In genomic region chr15:89587955-89588354, GRCh38 we compare ENCODE assay signal across 2 cellular contexts.
A peak's percentile ranks its signal among the peaks of the same experiment; 100 is the strongest.
TF ChIP-seq lines count a peak whose summit lies in the region.

No MANE protein-coding gene starts in this region.

TF ChIP-seq in HepG2, 621 proteins besides CTCF, POLR2A, EP300 and RAD21:
- TF ChIP-seq CREB1 (IDR thresholded peaks at IDR 0.05) (0 out of 2 replicates have a peak, but pooled peaks have one; percentile 19), CREB1 (CRISPR knock-in tag; IDR thresholded peaks at IDR 0.05) (no peak), ATF7 (IDR thresholded peaks at IDR 0.05) (peak; percentile 65), ATF7 (CRISPR knock-in tag; IDR thresholded peaks at IDR 0.05) (no peak), SMARCC2 (IDR thresholded peaks at IDR 0.05) (no peak), ZBTB2 (CRISPR knock-in tag; IDR thresholded peaks at IDR 0.05; ENCODE audit: low read depth) (no peak), ZNF550 (CRISPR knock-in tag; IDR thresholded peaks at IDR 0.05; ENCODE audit: borderline replicate concordance) (no peak), DNMT1 (CRISPR knock-in tag; IDR thresholded peaks at IDR 0.05) (no peak), ZBTB7B (CRISPR knock-in tag; IDR thresholded peaks at IDR 0.05) (no peak), ZNF709 (CRISPR knock-in tag; IDR thresholded peaks at IDR 0.05) (no peak), ZFX (CRISPR knock-in tag; IDR thresholded peaks at IDR 0.05; ENCODE audit: low read depth) (no peak)
- TF ChIP-seq, protein P1, sequence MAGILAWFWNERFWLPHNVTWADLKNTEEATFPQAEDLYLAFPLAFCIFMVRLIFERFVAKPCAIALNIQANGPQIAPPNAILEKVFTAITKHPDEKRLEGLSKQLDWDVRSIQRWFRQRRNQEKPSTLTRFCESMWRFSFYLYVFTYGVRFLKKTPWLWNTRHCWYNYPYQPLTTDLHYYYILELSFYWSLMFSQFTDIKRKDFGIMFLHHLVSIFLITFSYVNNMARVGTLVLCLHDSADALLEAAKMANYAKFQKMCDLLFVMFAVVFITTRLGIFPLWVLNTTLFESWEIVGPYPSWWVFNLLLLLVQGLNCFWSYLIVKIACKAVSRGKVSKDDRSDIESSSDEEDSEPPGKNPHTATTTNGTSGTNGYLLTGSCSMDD (CRISPR knock-in tag; IDR thresholded peaks at IDR 0.05) = no peak

TF ChIP-seq in SK-N-SH treated with all-trans-retinoic acid at 6 μM for 48 hours, 23 proteins besides CTCF, POLR2A, EP300 and RAD21 (continued from another document):
- TF ChIP-seq ZC3H10 (CRISPR knock-in tag; IDR thresholded peaks at IDR 0.05) (no peak), BACH2 (CRISPR knock-in tag; IDR thresholded peaks at IDR 0.05; ENCODE audit: borderline replicate concordance) (no peak), CREB5 (CRISPR knock-in tag; IDR thresholded peaks at IDR 0.05; ENCODE audit: low read depth) (no peak), TCF4 (CRISPR knock-in tag; IDR thresholded peaks at IDR 0.05; ENCODE audit: borderline replicate concordance) (no peak), PPARA (CRISPR knock-in tag; IDR thresholded peaks at IDR 0.05; ENCODE audit: borderline replicate concordance) (no peak), ZFP3 (CRISPR knock-in tag; IDR thresholded peaks at IDR 0.05) (no peak), ISL1 (CRISPR knock-in tag; IDR thresholded peaks at IDR 0.05) (no peak), ESRRG (CRISPR knock-in tag; IDR thresholded peaks at IDR 0.05) (no peak), TOX (CRISPR knock-in tag; IDR thresholded peaks at IDR 0.05; ENCODE audit: borderline replicate concordance) (no peak), ZNF565 (CRISPR knock-in tag; conservative IDR thresholded peaks at IDR 0.05; ENCODE audit: low read depth) (no peak), POU6F1 (CRISPR knock-in tag; IDR thresholded peaks at IDR 0.05; ENCODE audit: borderline replicate concordance, low read depth) (no peak), ZNF8 (CRISPR knock-in tag; IDR thresholded peaks at IDR 0.05) (no peak), ARNTL (CRISPR knock-in tag; IDR thresholded peaks at IDR 0.05; ENCODE audit: borderline replicate concordance, low read depth) (no peak), ZNF70 (CRISPR knock-in tag; IDR thresholded peaks at IDR 0.05) (no peak)
- TF ChIP-seq, protein P2, sequence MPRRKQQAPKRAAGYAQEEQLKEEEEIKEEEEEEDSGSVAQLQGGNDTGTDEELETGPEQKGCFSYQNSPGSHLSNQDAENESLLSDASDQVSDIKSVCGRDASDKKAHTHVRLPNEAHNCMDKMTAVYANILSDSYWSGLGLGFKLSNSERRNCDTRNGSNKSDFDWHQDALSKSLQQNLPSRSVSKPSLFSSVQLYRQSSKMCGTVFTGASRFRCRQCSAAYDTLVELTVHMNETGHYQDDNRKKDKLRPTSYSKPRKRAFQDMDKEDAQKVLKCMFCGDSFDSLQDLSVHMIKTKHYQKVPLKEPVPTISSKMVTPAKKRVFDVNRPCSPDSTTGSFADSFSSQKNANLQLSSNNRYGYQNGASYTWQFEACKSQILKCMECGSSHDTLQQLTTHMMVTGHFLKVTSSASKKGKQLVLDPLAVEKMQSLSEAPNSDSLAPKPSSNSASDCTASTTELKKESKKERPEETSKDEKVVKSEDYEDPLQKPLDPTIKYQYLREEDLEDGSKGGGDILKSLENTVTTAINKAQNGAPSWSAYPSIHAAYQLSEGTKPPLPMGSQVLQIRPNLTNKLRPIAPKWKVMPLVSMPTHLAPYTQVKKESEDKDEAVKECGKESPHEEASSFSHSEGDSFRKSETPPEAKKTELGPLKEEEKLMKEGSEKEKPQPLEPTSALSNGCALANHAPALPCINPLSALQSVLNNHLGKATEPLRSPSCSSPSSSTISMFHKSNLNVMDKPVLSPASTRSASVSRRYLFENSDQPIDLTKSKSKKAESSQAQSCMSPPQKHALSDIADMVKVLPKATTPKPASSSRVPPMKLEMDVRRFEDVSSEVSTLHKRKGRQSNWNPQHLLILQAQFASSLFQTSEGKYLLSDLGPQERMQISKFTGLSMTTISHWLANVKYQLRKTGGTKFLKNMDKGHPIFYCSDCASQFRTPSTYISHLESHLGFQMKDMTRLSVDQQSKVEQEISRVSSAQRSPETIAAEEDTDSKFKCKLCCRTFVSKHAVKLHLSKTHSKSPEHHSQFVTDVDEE (CRISPR knock-in tag; IDR thresholded peaks at IDR 0.05) = no peak
